In the genomic region with DNA sequence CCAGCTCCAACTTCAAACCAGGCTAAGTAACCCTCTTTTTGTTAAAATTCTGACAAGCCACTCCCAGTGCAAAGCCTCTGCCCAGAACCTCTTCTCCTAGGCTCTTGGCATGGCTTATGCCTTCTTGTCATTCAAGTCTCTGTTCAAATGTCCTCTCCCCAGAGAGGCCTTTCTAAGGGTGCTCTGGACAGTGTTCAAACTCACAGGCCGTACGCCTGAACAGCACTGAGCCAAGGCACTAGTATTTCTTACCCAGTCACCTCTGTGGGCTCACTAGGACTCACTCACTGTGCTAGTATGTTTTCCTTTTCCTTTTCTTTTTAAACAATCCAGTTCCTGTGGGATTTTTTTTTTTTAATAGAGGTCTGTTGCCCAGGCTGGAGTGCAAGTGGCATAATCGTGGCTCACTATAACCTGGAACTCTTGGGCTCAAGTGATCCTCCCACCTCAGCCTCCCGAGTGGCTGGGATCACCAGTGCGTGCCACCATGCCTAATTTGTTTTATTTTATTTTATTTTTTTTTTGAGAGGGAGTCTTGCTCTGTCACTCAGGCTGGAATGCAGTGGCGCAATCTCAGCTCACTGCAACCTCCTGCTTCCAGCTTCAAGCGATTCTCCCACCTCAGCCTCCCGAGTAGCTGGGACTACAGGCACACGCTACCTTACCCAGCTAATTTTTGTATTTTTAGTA, we compare ENCODE assay signal across 2 cellular contexts.
TF ChIP-seq lines count a peak whose summit lies in the region.

No MANE protein-coding gene starts in this region.

TF ChIP-seq in GM23338, 12 proteins besides CTCF, POLR2A, EP300 and RAD21:
- TF ChIP-seq, protein P1, sequence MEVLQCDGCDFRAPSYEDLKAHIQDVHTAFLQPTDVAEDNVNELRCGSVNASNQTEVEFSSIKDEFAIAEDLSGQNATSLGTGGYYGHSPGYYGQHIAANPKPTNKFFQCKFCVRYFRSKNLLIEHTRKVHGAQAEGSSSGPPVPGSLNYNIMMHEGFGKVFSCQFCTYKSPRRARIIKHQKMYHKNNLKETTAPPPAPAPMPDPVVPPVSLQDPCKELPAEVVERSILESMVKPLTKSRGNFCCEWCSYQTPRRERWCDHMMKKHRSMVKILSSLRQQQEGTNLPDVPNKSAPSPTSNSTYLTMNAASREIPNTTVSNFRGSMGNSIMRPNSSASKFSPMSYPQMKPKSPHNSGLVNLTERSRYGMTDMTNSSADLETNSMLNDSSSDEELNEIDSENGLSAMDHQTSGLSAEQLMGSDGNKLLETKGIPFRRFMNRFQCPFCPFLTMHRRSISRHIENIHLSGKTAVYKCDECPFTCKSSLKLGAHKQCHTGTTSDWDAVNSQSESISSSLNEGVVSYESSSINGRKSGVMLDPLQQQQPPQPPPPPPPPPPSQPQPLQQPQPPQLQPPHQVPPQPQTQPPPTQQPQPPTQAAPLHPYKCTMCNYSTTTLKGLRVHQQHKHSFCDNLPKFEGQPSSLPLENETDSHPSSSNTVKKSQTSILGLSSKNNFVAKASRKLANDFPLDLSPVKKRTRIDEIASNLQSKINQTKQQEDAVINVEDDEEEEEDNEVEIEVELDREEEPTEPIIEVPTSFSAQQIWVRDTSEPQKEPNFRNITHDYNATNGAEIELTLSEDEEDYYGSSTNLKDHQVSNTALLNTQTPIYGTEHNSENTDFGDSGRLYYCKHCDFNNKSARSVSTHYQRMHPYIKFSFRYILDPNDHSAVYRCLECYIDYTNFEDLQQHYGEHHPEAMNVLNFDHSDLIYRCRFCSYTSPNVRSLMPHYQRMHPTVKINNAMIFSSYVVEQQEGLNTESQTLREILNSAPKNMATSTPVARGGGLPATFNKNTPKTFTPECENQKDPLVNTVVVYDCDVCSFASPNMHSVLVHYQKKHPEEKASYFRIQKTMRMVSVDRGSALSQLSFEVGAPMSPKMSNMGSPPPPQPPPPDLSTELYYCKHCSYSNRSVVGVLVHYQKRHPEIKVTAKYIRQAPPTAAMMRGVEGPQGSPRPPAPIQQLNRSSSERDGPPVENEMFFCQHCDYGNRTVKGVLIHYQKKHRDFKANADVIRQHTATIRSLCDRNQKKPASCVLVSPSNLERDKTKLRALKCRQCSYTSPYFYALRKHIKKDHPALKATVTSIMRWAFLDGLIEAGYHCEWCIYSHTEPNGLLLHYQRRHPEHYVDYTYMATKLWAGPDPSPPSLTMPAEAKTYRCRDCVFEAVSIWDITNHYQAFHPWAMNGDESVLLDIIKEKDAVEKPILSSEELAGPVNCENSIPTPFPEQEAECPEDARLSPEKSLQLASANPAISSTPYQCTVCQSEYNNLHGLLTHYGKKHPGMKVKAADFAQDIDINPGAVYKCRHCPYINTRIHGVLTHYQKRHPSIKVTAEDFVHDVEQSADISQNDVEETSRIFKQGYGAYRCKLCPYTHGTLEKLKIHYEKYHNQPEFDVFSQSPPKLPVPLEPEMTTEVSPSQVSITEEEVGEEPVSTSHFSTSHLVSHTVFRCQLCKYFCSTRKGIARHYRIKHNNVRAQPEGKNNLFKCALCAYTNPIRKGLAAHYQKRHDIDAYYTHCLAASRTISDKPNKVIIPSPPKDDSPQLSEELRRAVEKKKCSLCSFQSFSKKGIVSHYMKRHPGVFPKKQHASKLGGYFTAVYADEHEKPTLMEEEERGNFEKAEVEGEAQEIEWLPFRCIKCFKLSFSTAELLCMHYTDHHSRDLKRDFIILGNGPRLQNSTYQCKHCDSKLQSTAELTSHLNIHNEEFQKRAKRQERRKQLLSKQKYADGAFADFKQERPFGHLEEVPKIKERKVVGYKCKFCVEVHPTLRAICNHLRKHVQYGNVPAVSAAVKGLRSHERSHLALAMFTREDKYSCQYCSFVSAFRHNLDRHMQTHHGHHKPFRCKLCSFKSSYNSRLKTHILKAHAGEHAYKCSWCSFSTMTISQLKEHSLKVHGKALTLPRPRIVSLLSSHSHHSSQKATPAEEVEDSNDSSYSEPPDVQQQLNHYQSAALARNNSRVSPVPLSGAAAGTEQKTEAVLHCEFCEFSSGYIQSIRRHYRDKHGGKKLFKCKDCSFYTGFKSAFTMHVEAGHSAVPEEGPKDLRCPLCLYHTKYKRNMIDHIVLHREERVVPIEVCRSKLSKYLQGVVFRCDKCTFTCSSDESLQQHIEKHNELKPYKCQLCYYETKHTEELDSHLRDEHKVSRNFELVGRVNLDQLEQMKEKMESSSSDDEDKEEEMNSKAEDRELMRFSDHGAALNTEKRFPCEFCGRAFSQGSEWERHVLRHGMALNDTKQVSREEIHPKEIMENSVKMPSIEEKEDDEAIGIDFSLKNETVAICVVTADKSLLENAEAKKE (CRISPR knock-in tag; IDR thresholded peaks at IDR 0.05), result no peak
- TF ChIP-seq POLR2AphosphoS5 (IDR thresholded peaks at IDR 0.05; ENCODE audit: low read depth) (no peak), CREB1 (CRISPR knock-in tag; IDR thresholded peaks at IDR 0.05; ENCODE audit: low read depth) (no peak), EZH2 (IDR thresholded peaks at IDR 0.05; ENCODE audit: low read depth, unreplicated experiment) (no peak), ZNF331 (CRISPR knock-in tag; IDR thresholded peaks at IDR 0.05; ENCODE audit: low read depth) (no peak), EZH2phosphoT487 (IDR thresholded peaks at IDR 0.05; ENCODE audit: unreplicated experiment) (no peak), NANOG (IDR thresholded peaks at IDR 0.05; ENCODE audit: borderline replicate concordance) (no peak), ZNF114 (CRISPR knock-in tag; IDR thresholded peaks at IDR 0.05) (no peak)
- TF ChIP-seq, protein P2, sequence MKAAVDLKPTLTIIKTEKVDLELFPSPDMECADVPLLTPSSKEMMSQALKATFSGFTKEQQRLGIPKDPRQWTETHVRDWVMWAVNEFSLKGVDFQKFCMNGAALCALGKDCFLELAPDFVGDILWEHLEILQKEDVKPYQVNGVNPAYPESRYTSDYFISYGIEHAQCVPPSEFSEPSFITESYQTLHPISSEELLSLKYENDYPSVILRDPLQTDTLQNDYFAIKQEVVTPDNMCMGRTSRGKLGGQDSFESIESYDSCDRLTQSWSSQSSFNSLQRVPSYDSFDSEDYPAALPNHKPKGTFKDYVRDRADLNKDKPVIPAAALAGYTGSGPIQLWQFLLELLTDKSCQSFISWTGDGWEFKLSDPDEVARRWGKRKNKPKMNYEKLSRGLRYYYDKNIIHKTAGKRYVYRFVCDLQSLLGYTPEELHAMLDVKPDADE (IDR thresholded peaks at IDR 0.05), result no peak

TF ChIP-seq in WTC11, 78 proteins besides CTCF, POLR2A, EP300 and RAD21:
- TF ChIP-seq ZNF138 (CRISPR knock-in tag; conservative IDR thresholded peaks at IDR 0.05) (no peak), SP1 (CRISPR knock-in tag; conservative IDR thresholded peaks at IDR 0.05) (no peak), HMGA2 (CRISPR knock-in tag; IDR thresholded peaks at IDR 0.05) (no peak), GTF2I (CRISPR knock-in tag; conservative IDR thresholded peaks at IDR 0.05) (no peak), NR2C2 (CRISPR knock-in tag; IDR thresholded peaks at IDR 0.05) (no peak)
- TF ChIP-seq, protein P3, sequence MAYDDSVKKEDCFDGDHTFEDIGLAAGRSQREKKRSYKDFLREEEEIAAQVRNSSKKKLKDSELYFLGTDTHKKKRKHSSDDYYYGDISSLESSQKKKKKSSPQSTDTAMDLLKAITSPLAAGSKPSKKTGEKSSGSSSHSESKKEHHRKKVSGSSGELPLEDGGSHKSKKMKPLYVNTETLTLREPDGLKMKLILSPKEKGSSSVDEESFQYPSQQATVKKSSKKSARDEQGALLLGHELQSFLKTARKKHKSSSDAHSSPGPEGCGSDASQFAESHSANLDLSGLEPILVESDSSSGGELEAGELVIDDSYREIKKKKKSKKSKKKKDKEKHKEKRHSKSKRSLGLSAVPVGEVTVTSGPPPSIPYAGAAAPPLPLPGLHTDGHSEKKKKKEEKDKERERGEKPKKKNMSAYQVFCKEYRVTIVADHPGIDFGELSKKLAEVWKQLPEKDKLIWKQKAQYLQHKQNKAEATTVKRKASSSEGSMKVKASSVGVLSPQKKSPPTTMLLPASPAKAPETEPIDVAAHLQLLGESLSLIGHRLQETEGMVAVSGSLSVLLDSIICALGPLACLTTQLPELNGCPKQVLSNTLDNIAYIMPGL (CRISPR knock-in tag; IDR thresholded peaks at IDR 0.05), result no peak
